In genomic region chr11:3102641-3102921, GRCh38 we compare ENCODE assay signal across 29 cellular contexts.
"Had no signal": no experiment of that assay in that cellular context is flagged by ENCODE, and none has a peak within 500 bp of the region (broad histone marks: within the 10 kb centered on the region; RNA-seq: fewer than 3 reads in every experiment).

No MANE protein-coding gene starts in this region.

- H3K27me3 Mint-ChIP-seq: activated CD4-positive, alpha-beta T cell treated with anti-CD3 and anti-CD28 coated beads for 36 hours; activated CD8-positive, alpha-beta T cell treated with anti-CD3 and anti-CD28 coated beads for 36 hours; activated naive CD8-positive, alpha-beta T cell; activated T-helper 17 cell treated with anti-CD3 and anti-CD28 coated beads, Interleukin-2, amount 50 U/mL, for 72 hours; brain; central memory CD8-positive, alpha-beta T cell had no signal

- H3K9me3 Mint-ChIP-seq: activated CD8-positive, alpha-beta T cell treated with anti-CD3 and anti-CD28 coated beads for 36 hours; activated naive CD4-positive, alpha-beta T cell treated with anti-CD3 and anti-CD28 coated beads for 36 hours; activated T-helper 17 cell treated with anti-CD3 and anti-CD28 coated beads, Interleukin-2, amount 50 U/mL, for 72 hours; brain; central memory CD8-positive, alpha-beta T cell had no signal

- H3K4me1 Mint-ChIP-seq: activated T-helper 17 cell treated with anti-CD3 and anti-CD28 coated beads, Interleukin-2, amount 50 U/mL, for 72 hours; brain had no signal

- H3K27me3 ChIP-seq: MG63, SJCRH30 had no signal

- H3K27ac ChIP-seq: SJCRH30, VCaP had no signal

- DNase-seq: activated CD4-positive, alpha-beta T cell treated with anti-CD3 and anti-CD28 coated beads for 36 hours; activated CD4-positive, alpha-beta T cell treated with anti-CD3 and anti-CD28 coated beads, Interleukin-2, amount 50 U/mL, for 1 hour; activated CD4-positive, CD25-positive, alpha-beta regulatory T cell; activated CD8-positive, alpha-beta T cell treated with anti-CD3 and anti-CD28 coated beads for 36 hours; activated gamma-delta T cell; activated naive CD4-positive, alpha-beta T cell treated with anti-CD3 and anti-CD28 coated beads for 36 hours; activated T-cell treated with anti-CD3 and anti-CD28 coated beads for 4 hours; amygdala; MG63; MV-4-11; NCI-H1092 treated with DMSO at 0.1 percent for 48 hours; NCI-H1417 treated with DMSO at 0.1 percent for 48 hours; NCI-H1694; NCI-H2029; NCI-H2107; NCI-H2171 treated with DMSO at 0.1 percent for 48 hours; NCI-H345; NCI-H510A; NCI-H526 treated with DMSO at 0.1 percent for 48 hours; NCI-H82; RPMI8226; SJCRH30; T-helper 1 cell had no signal

- H3K4me1 ChIP-seq: SJCRH30 had no signal

- H3K36me3 Mint-ChIP-seq: activated naive CD8-positive, alpha-beta T cell had no signal

- H3K4me3 Mint-ChIP-seq: activated CD4-positive, alpha-beta T cell treated with anti-CD3 and anti-CD28 coated beads for 36 hours; activated CD8-positive, alpha-beta T cell treated with anti-CD3 and anti-CD28 coated beads for 36 hours; activated naive CD4-positive, alpha-beta T cell treated with anti-CD3 and anti-CD28 coated beads for 36 hours; activated naive CD8-positive, alpha-beta T cell; activated T-helper 17 cell treated with anti-CD3 and anti-CD28 coated beads, Interleukin-2, amount 50 U/mL, for 72 hours; brain; central memory CD8-positive, alpha-beta T cell had no signal

- H3K27ac Mint-ChIP-seq: activated CD4-positive, alpha-beta T cell treated with anti-CD3 and anti-CD28 coated beads for 36 hours; activated CD8-positive, alpha-beta T cell treated with anti-CD3 and anti-CD28 coated beads for 36 hours; activated naive CD4-positive, alpha-beta T cell treated with anti-CD3 and anti-CD28 coated beads for 36 hours; activated naive CD8-positive, alpha-beta T cell; activated T-helper 17 cell treated with anti-CD3 and anti-CD28 coated beads, Interleukin-2, amount 50 U/mL, for 72 hours; brain had no signal

- H3K9me3 ChIP-seq: MG63, SJCRH30, SK-N-SH had no signal

- ATAC-seq: activated CD4-positive, alpha-beta T cell treated with anti-CD3 and anti-CD28 coated beads for 36 hours; activated CD8-positive, alpha-beta T cell treated with anti-CD3 and anti-CD28 coated beads for 36 hours; activated T-helper 17 cell treated with anti-CD3 and anti-CD28 coated beads, Interleukin-2, amount 50 U/mL, for 72 hours had no signal

- H3K4me3 ChIP-seq: MG63, SJCRH30 had no signal

- H3K36me3 ChIP-seq: MG63, SJCRH30 had no signal
